In genomic region chr6:130159876-130160415, GRCh38 we compare ENCODE assay signal across 1 cellular context.
TF ChIP-seq lines count a peak whose summit lies in the region.

No MANE protein-coding gene starts in this region.

TF ChIP-seq in K562, 482 proteins besides CTCF, POLR2A, EP300 and RAD21 (continued from another document):
- TF ChIP-seq AFF1 (IDR thresholded peaks at IDR 0.05; ENCODE audit: low read depth in 1 of 2, partially characterized antibody in 2 of 2): peak in 1 of 2 experiments; percentile 60
- TF ChIP-seq NFATC3 (IDR thresholded peaks at IDR 0.05): no peak
